Comparison of ENCODE assay signal across 10 cellular contexts in the genomic region with DNA sequence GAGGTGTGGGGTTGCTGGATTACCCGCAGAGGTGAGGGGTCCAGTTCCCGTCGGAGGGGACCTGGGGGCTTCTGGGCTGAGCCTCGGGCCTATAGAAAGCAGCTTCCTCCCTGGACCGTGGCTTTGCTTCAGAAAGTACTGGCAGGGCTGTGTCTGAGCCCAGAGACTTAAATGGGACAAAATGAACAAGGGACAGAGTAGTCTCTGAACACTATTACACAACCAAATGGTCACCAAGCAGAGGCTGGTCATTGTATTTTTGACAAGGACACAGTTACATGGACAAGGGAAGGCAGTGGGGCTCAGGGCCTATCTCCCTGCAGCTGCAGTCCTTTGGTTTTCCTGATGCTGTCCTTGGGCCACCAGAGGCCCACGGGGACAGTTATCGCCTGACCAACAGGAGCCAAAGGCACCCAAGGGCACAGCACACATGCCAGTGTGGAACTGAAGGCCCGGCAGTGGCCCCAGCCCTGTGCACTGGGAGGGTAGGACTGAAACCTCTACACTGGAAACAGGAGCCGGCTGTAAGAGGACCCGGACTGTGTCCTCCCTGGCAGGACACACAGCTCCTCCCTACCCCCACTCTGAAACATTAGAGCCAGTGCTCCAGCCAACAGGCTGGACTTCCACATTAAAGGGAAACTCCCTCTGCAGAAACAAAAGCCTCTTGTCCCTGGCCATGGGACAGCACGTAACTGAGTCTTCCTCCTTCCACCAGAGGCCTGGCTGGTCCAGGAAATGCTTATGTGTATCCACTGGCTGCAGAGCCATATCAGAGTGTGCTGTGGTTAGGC. TPM values are rescaled to one million over a fixed set of nuclear protein-coding genes. Genes with fewer than 3 reads are reported as not detected.
DNase-seq lines count a peak whose midpoint lies in the region; ATAC-seq and TF ChIP-seq lines count a peak whose summit lies in the region.
"Had no signal": no experiment of that assay in that cellular context is flagged by ENCODE, and none has a peak within 500 bp of the region (broad histone marks: within the 10 kb centered on the region; RNA-seq: fewer than 3 reads in every experiment).

No MANE protein-coding gene starts in this region.

- H3K9me3 Mint-ChIP-seq in dendritic cell treated with granulocyte-macrophage colony-stimulating factor and Interleukin-4, amounts not matched to agents 40 ng/mL and 50 ng/mL, for 4 days = no peaks in the 10 kb centered on the region

- DNase-seq in left lobe of liver (ENCODE audit: low spot score) = peak; percentile 94
- no peak for DNase-seq in hepatic stellate cell (ENCODE audit: low spot score)
- DNase-seq in DMS153 treated with DMSO at 0.1 percent for 48 hours (lab: John Stamatoyannopoulos, UW; ENCODE audit: unreplicated experiment) = no peak
- DNase-seq: SW 1271 had no signal

- H3K36me3 Mint-ChIP-seq in dendritic cell treated with granulocyte-macrophage colony-stimulating factor and Interleukin-4, amounts not matched to agents 40 ng/mL and 50 ng/mL, for 4 days (ENCODE audit: low read depth) = peaks cover 24% of the 10 kb centered on the region

- TF ChIP-seq EP300 in Ishikawa (IDR thresholded peaks at IDR 0.05; ENCODE audit: borderline replicate concordance) = no peak

- H3K27ac ChIP-seq in skeletal muscle tissue (ENCODE audit: low read depth, low read length) = peak overlapping the region; percentile 89
- H3K27ac ChIP-seq: neutrophil had no signal

- peaks cover 0 to 11% (median 2%) of the 10 kb centered on the region in 3 donors for H3K36me3 ChIP-seq in skeletal muscle tissue (ENCODE audit: control insufficient read depth in 3 of 3, insufficient read depth in 3 of 3, low read length in 3 of 3)

- H3K9me3 ChIP-seq in skeletal muscle tissue (ENCODE audit: control insufficient read depth in 3 of 3, low read length in 3 of 3) = no peaks in the 10 kb centered on the region
- H3K9me3 ChIP-seq: neutrophil had no signal

- H3K27ac Mint-ChIP-seq in dendritic cell treated with granulocyte-macrophage colony-stimulating factor and Interleukin-4, amounts not matched to agents 40 ng/mL and 50 ng/mL, for 4 days = peak overlapping the region; percentile 71

- 0 out of 2 replicates have a peak, but pooled peaks have one; percentile 2 for TF ChIP-seq RAD21 in Ishikawa (IDR thresholded peaks at IDR 0.05; ENCODE audit: low read depth)

- peak overlapping the region; percentile 22 to 48 (median 31) for H3K4me3 ChIP-seq in skeletal muscle tissue (ENCODE audit: low read length in 3 of 3)

- ATAC-seq in left lobe of liver (peak; percentile 92), HG03354 (IDR thresholded peaks at IDR 0.05; ENCODE audit: poor library complexity, severe bottlenecking, unreplicated experiment) (no peak), GM19455 (IDR thresholded peaks at IDR 0.05; ENCODE audit: unreplicated experiment) (no peak)

- no peaks in the 10 kb centered on the region for H3K27me3 ChIP-seq in skeletal muscle tissue (ENCODE audit: control insufficient read depth in 3 of 3, insufficient read depth in 3 of 3, low read length in 3 of 3)
- H3K27me3 ChIP-seq: neutrophil had no signal

- peaks cover 69 to 81% (median 75%) of the 10 kb centered on the region in 3 donors for H3K4me1 ChIP-seq in skeletal muscle tissue (ENCODE audit: control insufficient read depth in 3 of 3, insufficient read depth in 3 of 3, low read length in 3 of 3)

- H3K9ac ChIP-seq in skeletal muscle tissue (ENCODE audit: low read depth in 1 of 3, low read length in 3 of 3) = peak overlapping the region; percentile 64 to 80 (median 73)

- intact Hi-C loops in dendritic cell treated with granulocyte-macrophage colony-stimulating factor and Interleukin-4, amounts not matched to agents 40 ng/mL and 50 ng/mL, for 4 days (cut with micrococcal nuclease) = no loop called here

- H3K4me1 Mint-ChIP-seq in dendritic cell treated with granulocyte-macrophage colony-stimulating factor and Interleukin-4, amounts not matched to agents 40 ng/mL and 50 ng/mL, for 4 days (ENCODE audit: low read depth) = peaks cover 34% of the 10 kb centered on the region

- no peaks in the 10 kb centered on the region for H3K27me3 Mint-ChIP-seq in dendritic cell treated with granulocyte-macrophage colony-stimulating factor and Interleukin-4, amounts not matched to agents 40 ng/mL and 50 ng/mL, for 4 days

- no peak overlapping the region for H3K4me3 Mint-ChIP-seq in dendritic cell treated with granulocyte-macrophage colony-stimulating factor and Interleukin-4, amounts not matched to agents 40 ng/mL and 50 ng/mL, for 4 days

TF ChIP-seq in Ishikawa, 13 proteins besides CTCF, POLR2A, EP300 and RAD21:
- TF ChIP-seq TCF12 (IDR thresholded peaks at IDR 0.05; ENCODE audit: low read depth) = no peak
- TF ChIP-seq CEBPB (IDR thresholded peaks at IDR 0.05) = no peak
- TF ChIP-seq, protein P1, sequence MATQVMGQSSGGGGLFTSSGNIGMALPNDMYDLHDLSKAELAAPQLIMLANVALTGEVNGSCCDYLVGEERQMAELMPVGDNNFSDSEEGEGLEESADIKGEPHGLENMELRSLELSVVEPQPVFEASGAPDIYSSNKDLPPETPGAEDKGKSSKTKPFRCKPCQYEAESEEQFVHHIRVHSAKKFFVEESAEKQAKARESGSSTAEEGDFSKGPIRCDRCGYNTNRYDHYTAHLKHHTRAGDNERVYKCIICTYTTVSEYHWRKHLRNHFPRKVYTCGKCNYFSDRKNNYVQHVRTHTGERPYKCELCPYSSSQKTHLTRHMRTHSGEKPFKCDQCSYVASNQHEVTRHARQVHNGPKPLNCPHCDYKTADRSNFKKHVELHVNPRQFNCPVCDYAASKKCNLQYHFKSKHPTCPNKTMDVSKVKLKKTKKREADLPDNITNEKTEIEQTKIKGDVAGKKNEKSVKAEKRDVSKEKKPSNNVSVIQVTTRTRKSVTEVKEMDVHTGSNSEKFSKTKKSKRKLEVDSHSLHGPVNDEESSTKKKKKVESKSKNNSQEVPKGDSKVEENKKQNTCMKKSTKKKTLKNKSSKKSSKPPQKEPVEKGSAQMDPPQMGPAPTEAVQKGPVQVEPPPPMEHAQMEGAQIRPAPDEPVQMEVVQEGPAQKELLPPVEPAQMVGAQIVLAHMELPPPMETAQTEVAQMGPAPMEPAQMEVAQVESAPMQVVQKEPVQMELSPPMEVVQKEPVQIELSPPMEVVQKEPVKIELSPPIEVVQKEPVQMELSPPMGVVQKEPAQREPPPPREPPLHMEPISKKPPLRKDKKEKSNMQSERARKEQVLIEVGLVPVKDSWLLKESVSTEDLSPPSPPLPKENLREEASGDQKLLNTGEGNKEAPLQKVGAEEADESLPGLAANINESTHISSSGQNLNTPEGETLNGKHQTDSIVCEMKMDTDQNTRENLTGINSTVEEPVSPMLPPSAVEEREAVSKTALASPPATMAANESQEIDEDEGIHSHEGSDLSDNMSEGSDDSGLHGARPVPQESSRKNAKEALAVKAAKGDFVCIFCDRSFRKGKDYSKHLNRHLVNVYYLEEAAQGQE (IDR thresholded peaks at IDR 0.05; ENCODE audit: low read depth) = no peak
- TF ChIP-seq CREB1 (IDR thresholded peaks at IDR 0.05; ENCODE audit: low read depth) = no peak

RNA-seq across cellular contexts. Expression of a gene that starts 26.0 kb away (rescaled TPM):
- total RNA-seq in left lobe of liver (30.9 TPM), skeletal muscle tissue (5.7 TPM)
